Comparison of ENCODE assay signal across 8 cellular contexts in the genomic region with DNA sequence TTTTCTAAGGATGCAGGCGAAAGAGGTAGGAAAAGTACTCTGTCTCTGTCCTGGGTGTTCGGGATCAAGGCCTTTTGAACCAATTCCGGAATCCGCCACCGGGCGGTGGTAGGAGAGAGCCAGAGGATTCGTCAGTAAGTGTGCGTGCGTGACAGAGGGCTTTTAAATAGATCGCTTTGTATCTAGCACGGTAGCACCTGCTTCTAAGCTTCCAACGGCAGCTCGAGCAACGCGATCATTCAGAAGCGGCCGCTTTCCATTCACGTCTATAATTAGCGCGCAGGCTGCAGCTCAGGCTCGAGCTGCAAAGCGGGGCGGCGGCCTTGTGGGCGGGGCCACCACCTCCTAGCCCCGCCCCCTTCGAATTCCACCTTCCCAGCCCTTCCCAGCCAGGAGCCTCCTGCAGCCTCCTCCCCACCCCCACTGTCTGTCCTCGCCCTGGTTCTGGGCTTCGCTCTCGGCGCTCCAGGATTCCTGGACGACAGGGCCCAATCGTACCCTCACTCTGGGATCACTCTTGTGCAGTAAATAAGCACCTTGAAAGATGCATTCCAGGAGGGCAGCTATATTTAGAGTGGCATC.
A peak's percentile ranks its signal among the peaks of the same experiment; 100 is the strongest.
DNase-seq lines count a peak whose midpoint lies in the region; ATAC-seq, FAIRE-seq and TF ChIP-seq lines count a peak whose summit lies in the region.

No MANE protein-coding gene starts in this region.

- DNase-seq in DND-41 (no peak), NCI-H1417 treated with DMSO at 0.1 percent for 48 hours (lab: John Stamatoyannopoulos, UW) (peak; percentile 88), SW480 (ENCODE audit: low spot score) (peak; percentile 90), fibroblast of the aortic adventitia (ENCODE audit: low read depth) (peak; percentile 73), urothelium cell line (ENCODE audit: low spot score) (peak; percentile 92)

- H3K9ac ChIP-seq in DND-41 (ENCODE audit: low read depth, low read length), result no peak overlapping the region

- H4K20me1 ChIP-seq in DND-41 (ENCODE audit: insufficient read depth, low read length), result no peaks in the 10 kb centered on the region

- H3K4me1 ChIP-seq in DND-41 (ENCODE audit: insufficient read depth, low read length) (peaks cover 12% of the 10 kb centered on the region), muscle layer of duodenum (ENCODE audit: control insufficient read depth in 1 of 2, insufficient read depth in 2 of 2, low read length in 2 of 2) (peaks cover 9 to 22% of the 10 kb centered on the region in 2 donors)

- H3K4me2 ChIP-seq in DND-41 (ENCODE audit: insufficient read depth, low read length), result no peak overlapping the region

- H3K9me3 ChIP-seq in DND-41 (ENCODE audit: insufficient read depth, low read length, severe bottlenecking) (no peaks in the 10 kb centered on the region), muscle layer of duodenum (ENCODE audit: control insufficient read depth in 1 of 2, low read length in 2 of 2) (no peaks in the 10 kb centered on the region)

- no peak overlapping the region for H2AFZ ChIP-seq in DND-41 (ENCODE audit: low read depth, low read length)

- no peaks in the 10 kb centered on the region for H3K79me2 ChIP-seq in DND-41 (ENCODE audit: insufficient read depth, low read length)

- TF ChIP-seq CTCF in DND-41 (IDR thresholded peaks at IDR 0.05; ENCODE audit: borderline replicate concordance, extremely low read depth, low read length, poor library complexity, severe bottlenecking) (peak; percentile 36), fibroblast of the aortic adventitia (IDR thresholded peaks at IDR 0.05; ENCODE audit: insufficient read depth, low read length) (peak; percentile 57)

- 0 out of 3 replicates have a peak, but pooled peaks have one; percentile 19 for ATAC-seq in DND-41 (ENCODE audit: insufficient read depth, low read depth)
- no peak for ATAC-seq in GM19455 (IDR thresholded peaks at IDR 0.05; ENCODE audit: unreplicated experiment)
- no peak for ATAC-seq in GM21528 (IDR thresholded peaks at IDR 0.05; ENCODE audit: low FRiP score, unreplicated experiment)

- H3K4me3 ChIP-seq in DND-41 (ENCODE audit: low read depth in 1 of 2, low read length in 2 of 2) (no peak overlapping the region), fibroblast of the aortic adventitia (ENCODE audit: low read depth, low read length) (peak overlapping the region; percentile 58), muscle layer of duodenum (ENCODE audit: low read depth in 1 of 2, low read length in 2 of 2) (peak overlapping the region; percentile 54 to 62)

- H3K27ac ChIP-seq in DND-41 (ENCODE audit: low read length) (no peak overlapping the region), muscle layer of duodenum (ENCODE audit: low read length) (peak overlapping the region; percentile 88)

- no peaks in the 10 kb centered on the region for H3K36me3 ChIP-seq in DND-41 (ENCODE audit: insufficient read depth, low read length)
- H3K36me3 ChIP-seq in muscle layer of duodenum (ENCODE audit: control insufficient read depth in 1 of 2, insufficient read depth in 2 of 2, low read length in 2 of 2), result peaks cover 0 to 5% of the 10 kb centered on the region in 2 donors

- H3K27me3 ChIP-seq in DND-41 (ENCODE audit: insufficient read depth, low read length, poor library complexity), result no peaks in the 10 kb centered on the region
- no peaks in the 10 kb centered on the region for H3K27me3 ChIP-seq in muscle layer of duodenum (ENCODE audit: low read depth, low read length)

- FAIRE-seq in urothelium cell line (lab: Jason Lieb, UNC), result no peak

Comparison
In these comparisons a context has a peak if more than half of its experiments do, and no peak if none do; other contexts are left out.
1. H3K4me3 ChIP-seq: peak in fibroblast of the aortic adventitia (single experiment) and muscle layer of duodenum (2 of 2); none in DND-41 (0 of 2).